In genomic region chr1:10152709-10153284, GRCh38 we compare ENCODE assay signal across 1 cellular context.
A peak's percentile ranks its signal among the peaks of the same experiment; 100 is the strongest.
TF ChIP-seq lines count a peak whose summit lies in the region.

No MANE protein-coding gene starts in this region.

TF ChIP-seq in HepG2, 621 proteins besides CTCF, POLR2A, EP300 and RAD21 (continued from another document):
- TF ChIP-seq ZNF773 (CRISPR knock-in tag; IDR thresholded peaks at IDR 0.05; ENCODE audit: borderline replicate concordance) = no peak
- TF ChIP-seq ZNF687 (CRISPR knock-in tag; IDR thresholded peaks at IDR 0.05) = 0 out of 2 replicates have a peak, but pooled peaks have one; percentile 14
- no peak for TF ChIP-seq PATZ1 (CRISPR knock-in tag; IDR thresholded peaks at IDR 0.05)
- no peak for TF ChIP-seq THAP11 (CRISPR knock-in tag; IDR thresholded peaks at IDR 0.05)
- no peak for TF ChIP-seq ZBTB2 (CRISPR knock-in tag; IDR thresholded peaks at IDR 0.05; ENCODE audit: low read depth)
- TF ChIP-seq STAG1 (CRISPR knock-in tag; IDR thresholded peaks at IDR 0.05) = peak; percentile 69
- TF ChIP-seq ATF7-NPFF (CRISPR knock-in tag; IDR thresholded peaks at IDR 0.05; ENCODE audit: low read depth) = no peak
- no peak for TF ChIP-seq SRF (IDR thresholded peaks at IDR 0.05; ENCODE audit: low read depth, low read length)
- no peak for TF ChIP-seq FOXJ3 (CRISPR knock-in tag; IDR thresholded peaks at IDR 0.05; ENCODE audit: borderline replicate concordance)
- TF ChIP-seq HNF4G (IDR thresholded peaks at IDR 0.05; ENCODE audit: borderline replicate concordance, low read depth, low read length) = peak; percentile 40; the same call in 1 of the 2 replicates
- TF ChIP-seq HNF4G (CRISPR knock-in tag; IDR thresholded peaks at IDR 0.05; ENCODE audit: borderline replicate concordance, low read depth) = no peak
- TF ChIP-seq ATF6 (CRISPR knock-in tag; conservative IDR thresholded peaks at IDR 0.05) = no peak
- TF ChIP-seq ZBTB33 (CRISPR knock-in tag; IDR thresholded peaks at IDR 0.05) = peak; percentile 90
- no peak for TF ChIP-seq NR2F6 (IDR thresholded peaks at IDR 0.05)
- no peak for TF ChIP-seq NR2F6 (CRISPR knock-in tag; IDR thresholded peaks at IDR 0.05)
- no peak for TF ChIP-seq MLX (CRISPR knock-in tag; IDR thresholded peaks at IDR 0.05)
- no peak for TF ChIP-seq STAT5B (CRISPR knock-in tag; IDR thresholded peaks at IDR 0.05)
